In genomic region chr6:147209762-147210449, GRCh38 we compare ENCODE assay signal across 29 cellular contexts. TPM values are rescaled to one million over a fixed set of nuclear protein-coding genes. Genes with fewer than 3 reads are reported as not detected.
DNase-seq lines count a peak whose midpoint lies in the region; ATAC-seq and TF ChIP-seq lines count a peak whose summit lies in the region.
"Had no signal": no experiment of that assay in that cellular context is flagged by ENCODE, and none has a peak within 500 bp of the region (broad histone marks: within the 10 kb centered on the region; RNA-seq: fewer than 3 reads in every experiment).

No MANE protein-coding gene starts in this region.

- ATAC-seq in activated T-cell treated with anti-CD3 and anti-CD28 coated beads, Interleukin-2, amount 50 U/mL, for 72 hours (replicated peaks in 1 of 2), result no peak
- no peak for ATAC-seq in GM21576 (IDR thresholded peaks at IDR 0.05; ENCODE audit: unreplicated experiment)
- ATAC-seq: A549, gastroesophageal sphincter, mucosa of descending colon, WTC11 had no signal

- no peaks in the 10 kb centered on the region for H3K9me3 Mint-ChIP-seq in activated T-cell treated with anti-CD3 and anti-CD28 coated beads, Interleukin-2, amount 50 U/mL, for 72 hours
- H3K9me3 Mint-ChIP-seq: brain; stimulated activated naive CD8-positive, alpha-beta T cell treated with anti-CD3 and anti-CD28 coated beads, Interleukin-15, Interleukin-2, amounts not matched to agents 100 ng/mL and 50 ng/mL, for 24 hours; WTC11 had no signal

- H2AFZ ChIP-seq in Loucy (ENCODE audit: low read length), result no peak overlapping the region

- peak overlapping the region; percentile 78 for H3K4me3 ChIP-seq in Loucy (ENCODE audit: low read length, poor library complexity, severe bottlenecking)
- no peak overlapping the region for H3K4me3 ChIP-seq in coronary artery
- no peak overlapping the region for H3K4me3 ChIP-seq in skeletal muscle tissue (ENCODE audit: low read length in 3 of 3)
- H3K4me3 ChIP-seq: A549, gastroesophageal sphincter, lung, mucosa of descending colon, Peyer's patch, right atrium auricular region, thoracic aorta had no signal

- peaks cover 47% of the 10 kb centered on the region for H3K79me2 ChIP-seq in Loucy (ENCODE audit: insufficient read depth, low read length)

- no peaks in the 10 kb centered on the region for H3K9me2 ChIP-seq in Loucy (replicated peaks; ENCODE audit: low read depth, low read length)

- peak overlapping the region; percentile 60 for H3K27ac Mint-ChIP-seq in activated T-cell treated with anti-CD3 and anti-CD28 coated beads, Interleukin-2, amount 50 U/mL, for 72 hours
- H3K27ac Mint-ChIP-seq: brain; stimulated activated naive CD8-positive, alpha-beta T cell treated with anti-CD3 and anti-CD28 coated beads, Interleukin-15, Interleukin-2, amounts not matched to agents 100 ng/mL and 50 ng/mL, for 24 hours; WTC11 had no signal

- H3K27me3 ChIP-seq in Loucy (ENCODE audit: insufficient read depth, low read length, poor library complexity, severe bottlenecking), result no peaks in the 10 kb centered on the region
- no peaks in the 10 kb centered on the region for H3K27me3 ChIP-seq in skeletal muscle tissue (ENCODE audit: control insufficient read depth in 3 of 3, insufficient read depth in 3 of 3, low read length in 3 of 3)
- H3K27me3 ChIP-seq: gastroesophageal sphincter, Peyer's patch, right atrium auricular region had no signal

- peaks cover 43% of the 10 kb centered on the region for H3K4me1 Mint-ChIP-seq in activated T-cell treated with anti-CD3 and anti-CD28 coated beads, Interleukin-2, amount 50 U/mL, for 72 hours (ENCODE audit: low read depth)

- H3F3A ChIP-seq in Loucy (ENCODE audit: low read depth), result no peaks in the 10 kb centered on the region

- TF ChIP-seq CTCF in Loucy (conservative IDR thresholded peaks at IDR 0.05; ENCODE audit: low read length), result no peak
- TF ChIP-seq CTCF in coronary artery (IDR thresholded peaks at IDR 0.05), result no peak

- no peaks in the 10 kb centered on the region for H3K27me3 Mint-ChIP-seq in activated T-cell treated with anti-CD3 and anti-CD28 coated beads, Interleukin-2, amount 50 U/mL, for 72 hours (ENCODE audit: low read depth)
- H3K27me3 Mint-ChIP-seq: stimulated activated naive CD8-positive, alpha-beta T cell treated with anti-CD3 and anti-CD28 coated beads, Interleukin-15, Interleukin-2, amounts not matched to agents 100 ng/mL and 50 ng/mL, for 24 hours had no signal

- H4K20me1 ChIP-seq in Loucy (ENCODE audit: insufficient read depth, low read length, poor library complexity, severe bottlenecking), result peaks cover 33% of the 10 kb centered on the region

- DNase-seq in activated T-cell treated with anti-CD3 and anti-CD28 coated beads, Interleukin-2, amount 50 U/mL, for 72 hours, result no peak
- DNase-seq in activated T-cell treated with anti-CD3 and anti-CD28 coated beads, Interleukin-2, amount 50 U/mL, for 1 hour, result no peak
- DNase-seq in coronary artery (ENCODE audit: low spot score), result no peak
- DNase-seq in middle frontal gyrus (ENCODE audit: extremely low spot score, low spot score), result no peak
- DNase-seq in activated CD8-positive, alpha-beta memory T cell treated with anti-CD3 and anti-CD28 coated beads, Interleukin-2, amount 50 U/mL, for 48 hours, result no peak
- DNase-seq: activated CD4-positive, alpha-beta T cell treated with anti-CD3 and anti-CD28 coated beads, Interleukin-2, amount 50 U/mL, for 1 hour; activated naive CD4-positive, alpha-beta T cell treated with Interleukin-2 at 50 U/mL for 16 hours; DMS 273 treated with DMSO at 0.1 percent for 48 hours; H7; mucosa of descending colon; NCI-H1436; NCI-H2081 treated with DMSO at 0.1 percent for 48 hours; NCI-H345; NCI-H69; Peyer's patch; SHP77 treated with DMSO at 0.1 percent for 48 hours; stimulated activated CD4-positive, alpha-beta T cell treated with anti-CD3 and anti-CD28 coated beads, Interleukin-1b, Interleukin-23, amount 100 ng/mL, for 48 hours; T-helper 9 cell had no signal

- H3K36me3 Mint-ChIP-seq in activated T-cell treated with anti-CD3 and anti-CD28 coated beads, Interleukin-2, amount 50 U/mL, for 72 hours (ENCODE audit: insufficient read depth in 2 of 2), result peaks cover 3 to 4% of the 10 kb centered on the region in 2 donors
- H3K36me3 Mint-ChIP-seq: WTC11 had no signal

- H3K4me2 ChIP-seq in Loucy (ENCODE audit: low read depth, low read length, poor library complexity, severe bottlenecking), result peak overlapping the region; percentile 82
- H3K4me2 ChIP-seq: A549 had no signal

- no peaks in the 10 kb centered on the region for H3K36me3 ChIP-seq in Loucy (ENCODE audit: insufficient read depth, low read length)
- H3K36me3 ChIP-seq in skeletal muscle tissue (ENCODE audit: control insufficient read depth in 3 of 3, insufficient read depth in 3 of 3, low read length in 3 of 3), result no peaks in the 10 kb centered on the region
- H3K36me3 ChIP-seq: gastroesophageal sphincter, Peyer's patch, right atrium auricular region, thoracic aorta had no signal

- peak overlapping the region in 1 of 2 donors; percentile 4 for H3K4me3 Mint-ChIP-seq in activated T-cell treated with anti-CD3 and anti-CD28 coated beads, Interleukin-2, amount 50 U/mL, for 72 hours
- H3K4me3 Mint-ChIP-seq: stimulated activated naive CD8-positive, alpha-beta T cell treated with anti-CD3 and anti-CD28 coated beads, Interleukin-15, Interleukin-2, amounts not matched to agents 100 ng/mL and 50 ng/mL, for 24 hours; WTC11 had no signal

- H3K9me3 ChIP-seq in Loucy (ENCODE audit: insufficient read depth, low read depth, low read length) (no peaks in the 10 kb centered on the region), skeletal muscle tissue (ENCODE audit: control insufficient read depth in 3 of 3, low read length in 3 of 3) (no peaks in the 10 kb centered on the region)
- H3K9me3 ChIP-seq: A549, gastroesophageal sphincter, mucosa of descending colon, Peyer's patch, right atrium auricular region, thoracic aorta had no signal

- H3K27ac ChIP-seq in coronary artery, result peak overlapping the region; percentile 1 to 36
- H3K27ac ChIP-seq in skeletal muscle tissue (ENCODE audit: low read depth, low read length), result peak overlapping the region; percentile 75
- H3K27ac ChIP-seq: A549, gastroesophageal sphincter, Peyer's patch, right atrium auricular region had no signal

- peaks cover 75% of the 10 kb centered on the region for H3K4me1 ChIP-seq in Loucy (ENCODE audit: insufficient read depth, low read length, poor library complexity, severe bottlenecking)
- H3K4me1 ChIP-seq in skeletal muscle tissue (ENCODE audit: control insufficient read depth in 3 of 3, insufficient read depth in 3 of 3, low read length in 3 of 3), result peaks cover 0 to 12% (median 3%) of the 10 kb centered on the region in 3 donors
- H3K4me1 ChIP-seq: Peyer's patch had no signal

- no peak overlapping the region for H3K9ac ChIP-seq in Loucy (ENCODE audit: low read depth, low read length, poor library complexity, severe bottlenecking)
- peak overlapping the region in 1 of 3 donors; percentile 1 for H3K9ac ChIP-seq in skeletal muscle tissue (ENCODE audit: low read depth in 1 of 3, low read length in 3 of 3)

RNA-seq across cellular contexts. Expression of gene STXBP5, which starts 5.7 kb away (rescaled TPM):
- 10 to 100 TPM; 22.1 to 28.7 TPM for total RNA-seq in activated T-cell treated with anti-CD3 and anti-CD28 coated beads, Interleukin-2, amount 50 U/mL, for 72 hours
- total RNA-seq in skeletal muscle tissue, result 14.6 TPM
